8 cellular contexts compared by ENCODE assay signal in the genomic region with DNA sequence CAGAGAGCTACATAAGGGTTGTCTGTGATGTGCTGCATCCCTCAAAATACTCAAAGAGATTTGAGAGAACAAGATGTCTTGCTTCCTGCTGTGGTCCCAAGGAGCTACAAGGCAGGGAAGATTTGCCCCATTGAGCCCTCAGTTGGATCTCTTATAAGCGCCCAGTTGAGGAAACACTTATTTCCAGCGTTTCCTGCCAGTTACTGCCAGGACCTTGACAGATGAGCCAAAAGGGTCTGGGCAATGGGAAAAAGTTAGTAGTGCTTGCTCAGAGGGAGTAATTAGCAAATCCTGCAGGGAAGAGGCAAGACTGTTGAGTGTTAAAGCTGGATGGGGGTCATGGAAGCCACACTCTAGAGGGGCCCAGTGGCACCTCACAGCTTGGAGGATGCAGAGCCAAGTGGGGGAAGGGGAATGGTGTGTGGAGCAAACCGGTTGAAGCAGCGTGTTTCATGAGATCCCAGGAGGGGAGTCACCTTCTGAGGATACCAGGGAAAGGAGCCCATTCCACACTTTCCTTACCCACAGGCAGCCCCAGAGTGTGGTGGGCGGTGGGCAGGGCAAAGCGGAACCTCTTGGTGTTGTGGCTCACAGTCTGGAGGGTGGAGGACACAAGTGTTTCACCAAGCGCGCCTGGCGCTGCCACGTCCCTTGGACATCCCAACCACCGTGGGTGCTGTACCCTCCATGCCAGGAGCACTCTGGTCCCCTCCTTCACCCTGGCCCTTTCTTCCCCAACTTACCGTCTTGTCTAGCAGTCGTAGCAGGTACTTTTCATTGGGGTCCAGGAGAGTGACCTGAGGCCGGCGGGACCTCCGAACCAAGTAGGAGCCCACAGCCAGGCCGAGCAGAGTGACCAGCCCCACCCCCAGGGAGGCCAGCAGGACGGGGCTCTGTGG. TPM values are rescaled to one million over a fixed set of nuclear protein-coding genes. Genes with fewer than 3 reads are reported as not detected.
A peak's percentile ranks its signal among the peaks of the same experiment; 100 is the strongest.
DNase-seq lines count a peak whose midpoint lies in the region; ATAC-seq and TF ChIP-seq lines count a peak whose summit lies in the region.

No MANE protein-coding gene starts in this region.

- H3K4me1 ChIP-seq in neuron (ENCODE audit: insufficient read depth, low read length), result peaks cover 12% of the 10 kb centered on the region

- CTCF ChIA-PET in RWPE1 (lab: Yijun Ruan, JAX), result interaction anchor here (0.5 to 0.9 kb wide), 7 partner anchors 18 to 106 kb away, joined by 3 to 5 read pairs (median 4); partner anchors contain the start of gene KLHL12

- H3K27ac ChIP-seq in RWPE1, result peak overlapping the region; percentile 81

- peaks cover 6% of the 10 kb centered on the region for H3K36me3 ChIP-seq in GM06990 (ENCODE audit: control insufficient read depth, insufficient read depth, low read length)
- H3K36me3 ChIP-seq in neuron (ENCODE audit: insufficient read depth, low read length), result no peaks in the 10 kb centered on the region

- TF ChIP-seq CTCF in GM06990 (IDR thresholded peaks at IDR 0.05; ENCODE audit: insufficient read depth, low read length, poor library complexity, severe bottlenecking) (no peak), RWPE1 (conservative IDR thresholded peaks at IDR 0.05; ENCODE audit: low read depth) (no peak), epithelial cell of proximal tubule (conservative IDR thresholded peaks at IDR 0.05; ENCODE audit: low read depth, low read length) (no peak)

- POLR2A ChIA-PET in RWPE1 (lab: Yijun Ruan, JAX; ENCODE audit: low non-redundant PET), result no interaction called here

- H3K4me3 ChIP-seq in GM06990 (replicated peaks; ENCODE audit: low read depth, low read length) (peak overlapping the region; percentile 91), epithelial cell of proximal tubule (ENCODE audit: low read depth, low read length) (peak overlapping the region; percentile 79), neuron (ENCODE audit: low read length) (peak overlapping the region; percentile 57)

- DNase-seq in GM06990 (ENCODE audit: extremely low read depth, insufficient read length) (no peak), RWPE1 (ENCODE audit: low spot score) (no peak), epithelial cell of proximal tubule (ENCODE audit: low read depth) (no peak), SIG-M5 (lab: John Stamatoyannopoulos, UW) (no peak), NCI-H2196 treated with DMSO at 0.1 percent for 48 hours (lab: John Stamatoyannopoulos, UW; ENCODE audit: unreplicated experiment) (no peak), erythroblast (lab: John Stamatoyannopoulos, UW) (no peak)

- H3K9me3 ChIP-seq in neuron (ENCODE audit: low read length), result no peaks in the 10 kb centered on the region

- no peak for ATAC-seq in GM18861 (IDR thresholded peaks at IDR 0.05; ENCODE audit: unreplicated experiment)

- no peaks in the 10 kb centered on the region for H3K27me3 ChIP-seq in GM06990 (replicated peaks; ENCODE audit: control insufficient read depth, insufficient read depth, low read length)
- no peaks in the 10 kb centered on the region for H3K27me3 ChIP-seq in neuron (ENCODE audit: insufficient read depth, low read length)

- TF ChIP-seq POLR2A in erythroblast (IDR thresholded peaks at IDR 0.05; ENCODE audit: low read length), result no peak

- H2AFZ ChIP-seq in neuron (ENCODE audit: low read depth, low read length), result peak overlapping the region; percentile 44

RNA-seq across cellular contexts. Expression of gene CYB5R1, which starts 0.8 kb away (rescaled TPM):
- 15.0 and 24.7 TPM in 2 replicates for total RNA-seq in epithelial cell of proximal tubule

RNA-seq across cellular contexts. Expression of gene ADIPOR1, which starts 8.1 kb away (rescaled TPM):
- 59.0 and 73.9 TPM in 2 replicates for total RNA-seq in epithelial cell of proximal tubule

RNA-seq across cellular contexts. Expression of gene KLHL12, which starts 39.2 kb away (rescaled TPM):
- total RNA-seq in epithelial cell of proximal tubule, result 19.2 and 25.9 TPM in 2 replicates

RNA-seq across cellular contexts. Expression of gene TMEM183A, which starts 40.9 kb away (rescaled TPM):
- total RNA-seq in epithelial cell of proximal tubule, result 79.2 and 80.5 TPM in 2 replicates
